In genomic region chr9:133889498-133890301, GRCh38 we compare ENCODE assay signal across 13 cellular contexts.
A peak's percentile ranks its signal among the peaks of the same experiment; 100 is the strongest.
DNase-seq lines count a peak whose midpoint lies in the region; ATAC-seq and TF ChIP-seq lines count a peak whose summit lies in the region.
"Had no signal": no experiment of that assay in that cellular context is flagged by ENCODE, and none has a peak within 500 bp of the region (broad histone marks: within the 10 kb centered on the region; RNA-seq: fewer than 3 reads in every experiment).

No MANE protein-coding gene starts in this region.

- H3K9me3 ChIP-seq in endodermal cell (ENCODE audit: control insufficient read depth, low read length) (no peaks in the 10 kb centered on the region), osteoblast (ENCODE audit: low read depth, low read length) (no peaks in the 10 kb centered on the region)

- TF ChIP-seq CTCF in endodermal cell (conservative IDR thresholded peaks at IDR 0.05) (no peak), osteoblast (IDR thresholded peaks at IDR 0.05; ENCODE audit: extremely low read depth, low read depth, low read length) (no peak)

- no peak overlapping the region for H2AFZ ChIP-seq in osteoblast (ENCODE audit: low read length)

- H3K4me3 Mint-ChIP-seq in endodermal cell: no peak overlapping the region

- peaks cover 50% of the 10 kb centered on the region for H3K79me2 ChIP-seq in osteoblast (ENCODE audit: insufficient read depth, low read length)

- WGBS in endodermal cell (ENCODE audit: insufficient coverage in 1 of 2, insufficient read length in 1 of 2), 2 experiments: 84 to 90% methylated on average over 11 to 24 of the region's 24 CpGs

- H3K27me3 ChIP-seq in endodermal cell (ENCODE audit: control insufficient read depth, insufficient read depth, low read length, poor library complexity, severe bottlenecking) (no peaks in the 10 kb centered on the region), osteoblast (ENCODE audit: insufficient read depth, low read length) (no peaks in the 10 kb centered on the region)

- peak overlapping the region; percentile 48 for H3K4me2 ChIP-seq in osteoblast (ENCODE audit: insufficient read depth, low read length)

- H3K36me3 Mint-ChIP-seq in endodermal cell (ENCODE audit: low read depth): peaks cover 2% of the 10 kb centered on the region

- H3K27ac ChIP-seq in endodermal cell (ENCODE audit: low read depth, low read length) (peak overlapping the region; percentile 92), osteoblast (ENCODE audit: low read depth, low read length) (peak overlapping the region; percentile 28)

- H3K9me3 Mint-ChIP-seq in endodermal cell: peaks cover 4% of the 10 kb centered on the region

- no peak overlapping the region for H3K27ac Mint-ChIP-seq in endodermal cell

- H4K20me1 ChIP-seq in osteoblast (ENCODE audit: insufficient read depth, low read length): peaks cover 54% of the 10 kb centered on the region

- peaks cover 25% of the 10 kb centered on the region for H3K4me1 Mint-ChIP-seq in endodermal cell

- no peaks in the 10 kb centered on the region for H3K36me3 ChIP-seq in endodermal cell (ENCODE audit: control insufficient read depth, insufficient read depth, low read length)
- no peaks in the 10 kb centered on the region for H3K36me3 ChIP-seq in osteoblast (ENCODE audit: insufficient read depth, low read length)

- DNase-seq in ELR (ENCODE audit: low read depth) (peak; percentile 60), NCI-H345 treated with DMSO at 0.1 percent for 48 hours (lab: John Stamatoyannopoulos, UW; ENCODE audit: unreplicated experiment) (peak; percentile 85), endodermal cell (no peak), osteoblast (ENCODE audit: insufficient read length, low spot score, missing footprints) (peak; percentile 96), activated gamma-delta T cell (lab: John Stamatoyannopoulos, UW) (no peak), SIG-M5 treated with dmso at 0.1 percent for 504 hours (lab: John Stamatoyannopoulos, UW; ENCODE audit: unreplicated experiment) (no peak)
- DNase-seq: activated naive CD4-positive, alpha-beta T cell treated with Interleukin-2 at 50 U/mL for 16 hours; effector memory CD4-positive, alpha-beta T cell; NCI-H2029 treated with DMSO at 0.1 percent for 48 hours; small intestine; stimulated activated naive CD4-positive, alpha-beta T cell had no signal

- H3K4me1 ChIP-seq in endodermal cell (ENCODE audit: control insufficient read depth, insufficient read depth, low read length) (no peaks in the 10 kb centered on the region), osteoblast (ENCODE audit: insufficient read depth, low read length) (peaks cover 11% of the 10 kb centered on the region)

- H3K4me3 ChIP-seq in endodermal cell (ENCODE audit: low read length): no peak overlapping the region
- H3K4me3 ChIP-seq in osteoblast (ENCODE audit: insufficient read depth, low read length): no peak overlapping the region

- H3K9ac ChIP-seq in endodermal cell (ENCODE audit: extremely low read depth, low read length, poor library complexity, severe bottlenecking): no peak overlapping the region

- no peaks in the 10 kb centered on the region for H3K27me3 Mint-ChIP-seq in endodermal cell (ENCODE audit: insufficient read depth)

- ATAC-seq in GM18517 (IDR thresholded peaks at IDR 0.05; ENCODE audit: unreplicated experiment): no peak
- no peak for ATAC-seq in GM21529 (IDR thresholded peaks at IDR 0.05; ENCODE audit: unreplicated experiment)

Comparison
In these comparisons a context has a peak if more than half of its experiments do, and no peak if none do; other contexts are left out.
1. DNase-seq: peak in ELR (single experiment), NCI-H345 treated with DMSO at 0.1 percent for 48 hours (single experiment) and osteoblast (single experiment); none in endodermal cell (single experiment), activated gamma-delta T cell (single experiment) and SIG-M5 treated with dmso at 0.1 percent for 504 hours (single experiment).